Comparison of ENCODE assay signal across 17 cellular contexts in genomic region chr1:223211323-223211985, GRCh38.
"Had no signal": no experiment of that assay in that cellular context is flagged by ENCODE, and none has a peak within 500 bp of the region (broad histone marks: within the 10 kb centered on the region; RNA-seq: fewer than 3 reads in every experiment).

No MANE protein-coding gene starts in this region.

- H3K27me3 ChIP-seq: esophagus squamous epithelium, right atrium auricular region, thyroid gland had no signal

- H3K4me1 ChIP-seq: esophagus squamous epithelium, lower lobe of right lung, prostate gland, thyroid gland had no signal

- FAIRE-seq: endothelial cell of umbilical vein had no signal

- H3K36me3 ChIP-seq: esophagus squamous epithelium, lower lobe of right lung, prostate gland, right atrium auricular region, thyroid gland had no signal

- H3K9me3 ChIP-seq: esophagus squamous epithelium, lower lobe of right lung, prostate gland, right atrium auricular region, thyroid gland had no signal

- H3K4me3 ChIP-seq: esophagus squamous epithelium, lower lobe of right lung, prostate gland, right atrium auricular region, thyroid gland had no signal

- DNase-seq: activated CD4-positive, alpha-beta memory T cell treated with anti-CD3 and anti-CD28 coated beads, Interleukin-2, amount 10 ng/mL, durations not matched to agents 7 days and 5 days; activated CD4-positive, alpha-beta T cell treated with anti-CD3 and anti-CD28 coated beads for 48 hours; activated CD4-positive, CD25-positive, alpha-beta regulatory T cell; activated naive CD4-positive, alpha-beta T cell treated with anti-CD3 and anti-CD28 coated beads for 36 hours; activated T-cell treated with anti-CD3 and anti-CD28 coated beads, Interleukin-2, amount 50 U/mL, for 1 hour; cerebellar nuclear complex; effector memory CD4-positive, alpha-beta T cell; esophagus squamous epithelium; left cardiac atrium; lower lobe of right lung; stimulated activated CD4-positive, alpha-beta T cell treated with anti-CD3 and anti-CD28 coated beads, Interleukin-2, amount 100 ng/mL, for 24 hours; stimulated activated naive CD4-positive, alpha-beta T cell treated with Interleukin-2 at 50 U/mL for 16 hours; T1000; thyroid gland had no signal

- ATAC-seq: left cardiac atrium, lower lobe of right lung had no signal

- H3K27ac ChIP-seq: esophagus squamous epithelium, lower lobe of right lung, prostate gland, right atrium auricular region, thyroid gland had no signal
